ENCODE assay signal across 13 cellular contexts in the genomic region with DNA sequence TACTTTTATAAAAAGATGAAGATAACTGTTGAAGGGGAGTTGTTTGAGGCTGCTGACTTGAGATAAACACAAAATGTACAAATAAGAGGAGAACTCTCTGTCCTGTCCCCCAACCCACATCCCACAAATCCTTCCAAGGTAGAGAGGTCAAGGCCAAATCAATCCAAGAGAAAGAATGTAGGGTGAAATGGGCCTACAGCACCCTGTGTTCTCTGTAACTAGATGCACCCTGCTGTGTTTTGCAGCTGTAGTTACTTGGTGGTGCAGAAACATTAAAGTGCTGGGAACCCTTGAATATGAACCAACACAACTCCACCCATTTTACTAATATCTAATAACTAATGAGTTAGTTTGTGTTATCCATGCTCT.
"Had no signal": no experiment of that assay in that cellular context is flagged by ENCODE, and none has a peak within 500 bp of the region (broad histone marks: within the 10 kb centered on the region; RNA-seq: fewer than 3 reads in every experiment).

No MANE protein-coding gene starts in this region.

- H3K9me3 ChIP-seq: heart left ventricle, tibial nerve had no signal

- FAIRE-seq: frontal cortex, islet of Langerhans, small intestine had no signal

- ATAC-seq: heart left ventricle had no signal

- H3K27ac Mint-ChIP-seq: activated CD4-positive, alpha-beta memory T cell treated with anti-CD3 and anti-CD28 coated beads, Interleukin-2, amount 10 ng/mL, durations not matched to agents 7 days and 5 days; activated naive CD8-positive, alpha-beta T cell treated with anti-CD3 and anti-CD28 coated beads, Interleukin-2, amount 10 ng/mL, durations not matched to agents 7 days and 5 days had no signal

- DNase-seq: activated CD4-positive, alpha-beta memory T cell treated with anti-CD3 and anti-CD28 coated beads, Interleukin-2, amount 10 ng/mL, durations not matched to agents 7 days and 5 days; activated gamma-delta T cell treated with Interleukin-2 at 50 U/mL for 16 hours; activated naive CD8-positive, alpha-beta T cell treated with anti-CD3 and anti-CD28 coated beads, Interleukin-2, amount 10 ng/mL, durations not matched to agents 7 days and 5 days; activated T-cell treated with anti-CD3 and anti-CD28 coated beads, Interleukin-2, amount 50 U/mL, for 48 hours; aorta; effector CD8-positive, alpha-beta T cell; heart left ventricle; retina; small intestine had no signal

- H3K36me3 Mint-ChIP-seq: activated naive CD8-positive, alpha-beta T cell treated with anti-CD3 and anti-CD28 coated beads, Interleukin-2, amount 10 ng/mL, durations not matched to agents 7 days and 5 days had no signal

- H3K36me3 ChIP-seq: heart left ventricle, tibial nerve had no signal

- H3K27me3 ChIP-seq: tibial nerve had no signal

- H3K9me3 Mint-ChIP-seq: activated CD4-positive, alpha-beta memory T cell treated with anti-CD3 and anti-CD28 coated beads, Interleukin-2, amount 10 ng/mL, durations not matched to agents 7 days and 5 days; activated naive CD8-positive, alpha-beta T cell treated with anti-CD3 and anti-CD28 coated beads, Interleukin-2, amount 10 ng/mL, durations not matched to agents 7 days and 5 days had no signal

- H3K4me3 ChIP-seq: coronary artery, heart left ventricle, tibial nerve had no signal
